ENCODE assay signal across 2 cellular contexts in the genomic region with DNA sequence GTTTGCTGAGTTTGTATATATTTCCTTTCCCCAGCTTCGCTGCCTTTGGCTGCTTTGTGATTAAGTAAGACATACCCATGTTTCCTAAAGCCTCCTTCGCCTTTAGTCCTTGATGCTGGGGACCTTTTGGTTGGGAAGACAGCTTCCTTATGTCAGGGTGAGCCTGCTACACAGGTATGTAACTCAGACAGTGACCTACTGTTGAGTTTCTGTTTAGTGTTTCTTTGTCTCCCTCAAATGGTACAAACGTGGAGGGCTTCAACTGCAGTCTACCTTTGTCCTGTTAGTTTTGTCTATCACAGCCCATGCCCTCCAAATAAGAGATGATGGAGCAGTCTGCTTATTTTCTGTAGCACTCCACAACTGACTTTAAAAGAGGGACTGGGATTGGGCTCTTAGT.
TF ChIP-seq lines count a peak whose summit lies in the region.

No MANE protein-coding gene starts in this region.

TF ChIP-seq in HepG2, 621 proteins besides CTCF, POLR2A, EP300 and RAD21 (continued from another document):
- TF ChIP-seq, protein P1, sequence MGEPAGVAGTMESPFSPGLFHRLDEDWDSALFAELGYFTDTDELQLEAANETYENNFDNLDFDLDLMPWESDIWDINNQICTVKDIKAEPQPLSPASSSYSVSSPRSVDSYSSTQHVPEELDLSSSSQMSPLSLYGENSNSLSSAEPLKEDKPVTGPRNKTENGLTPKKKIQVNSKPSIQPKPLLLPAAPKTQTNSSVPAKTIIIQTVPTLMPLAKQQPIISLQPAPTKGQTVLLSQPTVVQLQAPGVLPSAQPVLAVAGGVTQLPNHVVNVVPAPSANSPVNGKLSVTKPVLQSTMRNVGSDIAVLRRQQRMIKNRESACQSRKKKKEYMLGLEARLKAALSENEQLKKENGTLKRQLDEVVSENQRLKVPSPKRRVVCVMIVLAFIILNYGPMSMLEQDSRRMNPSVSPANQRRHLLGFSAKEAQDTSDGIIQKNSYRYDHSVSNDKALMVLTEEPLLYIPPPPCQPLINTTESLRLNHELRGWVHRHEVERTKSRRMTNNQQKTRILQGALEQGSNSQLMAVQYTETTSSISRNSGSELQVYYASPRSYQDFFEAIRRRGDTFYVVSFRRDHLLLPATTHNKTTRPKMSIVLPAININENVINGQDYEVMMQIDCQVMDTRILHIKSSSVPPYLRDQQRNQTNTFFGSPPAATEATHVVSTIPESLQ (CRISPR knock-in tag; conservative IDR thresholded peaks at IDR 0.05) = no peak
- TF ChIP-seq, protein P2, sequence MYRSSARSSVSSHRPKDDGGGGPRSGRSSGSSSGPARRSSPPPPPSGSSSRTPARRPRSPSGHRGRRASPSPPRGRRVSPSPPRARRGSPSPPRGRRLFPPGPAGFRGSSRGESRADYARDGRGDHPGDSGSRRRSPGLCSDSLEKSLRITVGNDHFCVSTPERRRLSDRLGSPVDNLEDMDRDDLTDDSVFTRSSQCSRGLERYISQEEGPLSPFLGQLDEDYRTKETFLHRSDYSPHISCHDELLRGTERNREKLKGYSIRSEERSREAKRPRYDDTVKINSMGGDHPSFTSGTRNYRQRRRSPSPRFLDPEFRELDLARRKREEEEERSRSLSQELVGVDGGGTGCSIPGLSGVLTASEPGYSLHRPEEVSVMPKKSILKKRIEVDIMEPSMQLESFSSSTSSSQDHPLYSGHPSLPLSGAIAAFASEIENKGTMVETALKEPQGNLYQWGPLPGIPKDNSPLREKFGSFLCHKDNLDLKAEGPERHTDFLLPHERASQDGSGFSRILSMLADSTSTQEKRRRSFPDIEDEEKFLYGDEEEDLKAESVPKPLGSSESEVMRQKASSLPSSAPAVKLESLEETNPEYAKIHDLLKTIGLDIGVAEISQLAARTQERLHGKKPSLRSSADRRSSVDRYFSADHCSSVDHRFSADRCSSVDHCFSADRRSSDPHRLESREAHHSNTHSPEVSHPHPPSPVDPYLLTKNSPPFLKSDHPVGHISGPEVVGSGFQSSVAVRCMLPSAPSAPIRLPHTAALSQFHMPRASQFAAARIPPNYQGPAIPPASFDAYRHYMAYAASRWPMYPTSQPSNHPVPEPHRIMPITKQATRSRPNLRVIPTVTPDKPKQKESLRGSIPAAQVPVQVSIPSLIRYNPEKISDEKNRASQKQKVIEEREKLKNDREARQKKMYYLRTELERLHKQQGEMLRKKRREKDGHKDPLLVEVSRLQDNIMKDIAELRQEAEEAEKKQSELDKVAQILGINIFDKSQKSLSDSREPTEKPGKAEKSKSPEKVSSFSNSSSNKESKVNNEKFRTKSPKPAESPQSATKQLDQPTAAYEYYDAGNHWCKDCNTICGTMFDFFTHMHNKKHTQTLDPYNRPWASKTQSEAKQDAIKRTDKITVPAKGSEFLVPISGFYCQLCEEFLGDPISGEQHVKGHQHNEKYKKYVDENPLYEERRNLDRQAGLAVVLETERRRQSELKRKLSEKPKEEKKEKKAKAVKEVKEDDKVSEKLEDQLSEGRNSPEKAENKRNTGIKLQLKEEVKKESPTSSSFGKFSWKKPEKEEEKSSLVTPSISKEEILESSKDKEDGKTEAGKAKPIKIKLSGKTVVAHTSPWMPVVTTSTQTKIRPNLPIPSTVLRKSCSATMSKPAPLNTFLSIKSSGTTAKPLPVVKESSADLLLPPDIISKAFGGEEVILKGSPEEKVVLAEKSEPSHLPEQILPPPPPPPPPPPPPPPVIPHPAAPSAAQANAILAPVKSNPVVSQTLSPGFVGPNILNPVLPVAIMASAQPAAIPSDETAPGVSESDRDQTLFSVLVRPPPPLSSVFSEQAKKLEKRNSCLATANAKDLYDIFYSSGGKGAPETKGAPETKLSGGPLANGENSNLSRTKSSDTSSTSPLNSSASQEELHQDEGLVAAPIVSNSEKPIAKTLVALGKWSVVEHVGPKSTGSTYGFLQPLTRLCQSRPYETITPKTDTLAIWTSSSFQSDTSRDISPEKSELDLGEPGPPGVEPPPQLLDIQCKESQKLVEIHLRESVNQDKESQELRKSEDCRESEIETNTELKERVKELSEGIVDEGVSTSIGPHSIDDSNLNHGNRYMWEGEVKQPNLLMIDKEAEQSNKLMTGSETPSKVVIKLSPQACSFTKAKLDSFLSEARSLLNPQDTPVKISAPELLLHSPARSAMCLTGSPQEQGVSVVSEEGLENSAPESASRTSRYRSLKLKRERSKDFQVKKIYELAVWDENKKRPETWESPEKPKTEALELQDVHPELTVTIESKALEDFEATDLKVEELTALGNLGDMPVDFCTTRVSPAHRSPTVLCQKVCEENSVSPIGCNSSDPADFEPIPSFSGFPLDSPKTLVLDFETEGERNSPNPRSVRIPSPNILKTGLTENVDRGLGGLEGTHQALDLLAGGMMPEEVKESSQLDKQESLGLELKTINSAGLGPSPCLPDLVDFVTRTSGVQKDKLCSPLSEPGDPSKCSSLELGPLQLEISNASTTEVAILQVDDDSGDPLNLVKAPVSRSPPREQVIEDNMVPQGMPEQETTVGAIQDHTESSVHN (CRISPR knock-in tag; IDR thresholded peaks at IDR 0.05) = no peak
- TF ChIP-seq STAG1 (CRISPR knock-in tag; IDR thresholded peaks at IDR 0.05) = peak; percentile 25; the same call in 1 of the 2 replicates
- TF ChIP-seq GLI4 (CRISPR knock-in tag; IDR thresholded peaks at IDR 0.05; ENCODE audit: borderline replicate concordance) = no peak
- TF ChIP-seq ZBTB20 (CRISPR knock-in tag; IDR thresholded peaks at IDR 0.05; ENCODE audit: borderline replicate concordance, low read depth) = no peak

TF ChIP-seq in WTC11, 78 proteins besides CTCF, POLR2A, EP300 and RAD21:
- TF ChIP-seq, protein P3, sequence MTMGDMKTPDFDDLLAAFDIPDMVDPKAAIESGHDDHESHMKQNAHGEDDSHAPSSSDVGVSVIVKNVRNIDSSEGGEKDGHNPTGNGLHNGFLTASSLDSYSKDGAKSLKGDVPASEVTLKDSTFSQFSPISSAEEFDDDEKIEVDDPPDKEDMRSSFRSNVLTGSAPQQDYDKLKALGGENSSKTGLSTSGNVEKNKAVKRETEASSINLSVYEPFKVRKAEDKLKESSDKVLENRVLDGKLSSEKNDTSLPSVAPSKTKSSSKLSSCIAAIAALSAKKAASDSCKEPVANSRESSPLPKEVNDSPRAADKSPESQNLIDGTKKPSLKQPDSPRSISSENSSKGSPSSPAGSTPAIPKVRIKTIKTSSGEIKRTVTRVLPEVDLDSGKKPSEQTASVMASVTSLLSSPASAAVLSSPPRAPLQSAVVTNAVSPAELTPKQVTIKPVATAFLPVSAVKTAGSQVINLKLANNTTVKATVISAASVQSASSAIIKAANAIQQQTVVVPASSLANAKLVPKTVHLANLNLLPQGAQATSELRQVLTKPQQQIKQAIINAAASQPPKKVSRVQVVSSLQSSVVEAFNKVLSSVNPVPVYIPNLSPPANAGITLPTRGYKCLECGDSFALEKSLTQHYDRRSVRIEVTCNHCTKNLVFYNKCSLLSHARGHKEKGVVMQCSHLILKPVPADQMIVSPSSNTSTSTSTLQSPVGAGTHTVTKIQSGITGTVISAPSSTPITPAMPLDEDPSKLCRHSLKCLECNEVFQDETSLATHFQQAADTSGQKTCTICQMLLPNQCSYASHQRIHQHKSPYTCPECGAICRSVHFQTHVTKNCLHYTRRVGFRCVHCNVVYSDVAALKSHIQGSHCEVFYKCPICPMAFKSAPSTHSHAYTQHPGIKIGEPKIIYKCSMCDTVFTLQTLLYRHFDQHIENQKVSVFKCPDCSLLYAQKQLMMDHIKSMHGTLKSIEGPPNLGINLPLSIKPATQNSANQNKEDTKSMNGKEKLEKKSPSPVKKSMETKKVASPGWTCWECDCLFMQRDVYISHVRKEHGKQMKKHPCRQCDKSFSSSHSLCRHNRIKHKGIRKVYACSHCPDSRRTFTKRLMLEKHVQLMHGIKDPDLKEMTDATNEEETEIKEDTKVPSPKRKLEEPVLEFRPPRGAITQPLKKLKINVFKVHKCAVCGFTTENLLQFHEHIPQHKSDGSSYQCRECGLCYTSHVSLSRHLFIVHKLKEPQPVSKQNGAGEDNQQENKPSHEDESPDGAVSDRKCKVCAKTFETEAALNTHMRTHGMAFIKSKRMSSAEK (CRISPR knock-in tag; IDR thresholded peaks at IDR 0.05; ENCODE audit: borderline replicate concordance) = no peak
- TF ChIP-seq NFE2L1 (CRISPR knock-in tag; IDR thresholded peaks at IDR 0.05) (no peak), CBFB (CRISPR knock-in tag; IDR thresholded peaks at IDR 0.05; ENCODE audit: low read depth) (no peak), JUN (CRISPR knock-in tag; IDR thresholded peaks at IDR 0.05) (no peak), HMGA2 (CRISPR knock-in tag; IDR thresholded peaks at IDR 0.05) (no peak), EMX1 (CRISPR knock-in tag; IDR thresholded peaks at IDR 0.05) (no peak), PREB (CRISPR knock-in tag; IDR thresholded peaks at IDR 0.05; ENCODE audit: borderline replicate concordance) (no peak), TP53 (CRISPR knock-in tag; IDR thresholded peaks at IDR 0.05) (no peak), ZNF671 (CRISPR knock-in tag; IDR thresholded peaks at IDR 0.05) (no peak), NR2C2 (CRISPR knock-in tag; IDR thresholded peaks at IDR 0.05) (no peak), E2F4 (CRISPR knock-in tag; IDR thresholded peaks at IDR 0.05; ENCODE audit: borderline replicate concordance, low read depth) (no peak), ELF4 (CRISPR knock-in tag; IDR thresholded peaks at IDR 0.05; ENCODE audit: low read depth) (no peak), SP1 (CRISPR knock-in tag; conservative IDR thresholded peaks at IDR 0.05) (no peak), ZNF232 (CRISPR knock-in tag; IDR thresholded peaks at IDR 0.05) (no peak), ZMAT4 (CRISPR knock-in tag; IDR thresholded peaks at IDR 0.05) (no peak), GRHL2 (CRISPR knock-in tag; IDR thresholded peaks at IDR 0.05; ENCODE audit: insufficient replicate concordance, severe bottlenecking) (no peak), ATF2 (CRISPR knock-in tag; IDR thresholded peaks at IDR 0.05; ENCODE audit: borderline replicate concordance, low read depth) (no peak)
- TF ChIP-seq, protein P4, sequence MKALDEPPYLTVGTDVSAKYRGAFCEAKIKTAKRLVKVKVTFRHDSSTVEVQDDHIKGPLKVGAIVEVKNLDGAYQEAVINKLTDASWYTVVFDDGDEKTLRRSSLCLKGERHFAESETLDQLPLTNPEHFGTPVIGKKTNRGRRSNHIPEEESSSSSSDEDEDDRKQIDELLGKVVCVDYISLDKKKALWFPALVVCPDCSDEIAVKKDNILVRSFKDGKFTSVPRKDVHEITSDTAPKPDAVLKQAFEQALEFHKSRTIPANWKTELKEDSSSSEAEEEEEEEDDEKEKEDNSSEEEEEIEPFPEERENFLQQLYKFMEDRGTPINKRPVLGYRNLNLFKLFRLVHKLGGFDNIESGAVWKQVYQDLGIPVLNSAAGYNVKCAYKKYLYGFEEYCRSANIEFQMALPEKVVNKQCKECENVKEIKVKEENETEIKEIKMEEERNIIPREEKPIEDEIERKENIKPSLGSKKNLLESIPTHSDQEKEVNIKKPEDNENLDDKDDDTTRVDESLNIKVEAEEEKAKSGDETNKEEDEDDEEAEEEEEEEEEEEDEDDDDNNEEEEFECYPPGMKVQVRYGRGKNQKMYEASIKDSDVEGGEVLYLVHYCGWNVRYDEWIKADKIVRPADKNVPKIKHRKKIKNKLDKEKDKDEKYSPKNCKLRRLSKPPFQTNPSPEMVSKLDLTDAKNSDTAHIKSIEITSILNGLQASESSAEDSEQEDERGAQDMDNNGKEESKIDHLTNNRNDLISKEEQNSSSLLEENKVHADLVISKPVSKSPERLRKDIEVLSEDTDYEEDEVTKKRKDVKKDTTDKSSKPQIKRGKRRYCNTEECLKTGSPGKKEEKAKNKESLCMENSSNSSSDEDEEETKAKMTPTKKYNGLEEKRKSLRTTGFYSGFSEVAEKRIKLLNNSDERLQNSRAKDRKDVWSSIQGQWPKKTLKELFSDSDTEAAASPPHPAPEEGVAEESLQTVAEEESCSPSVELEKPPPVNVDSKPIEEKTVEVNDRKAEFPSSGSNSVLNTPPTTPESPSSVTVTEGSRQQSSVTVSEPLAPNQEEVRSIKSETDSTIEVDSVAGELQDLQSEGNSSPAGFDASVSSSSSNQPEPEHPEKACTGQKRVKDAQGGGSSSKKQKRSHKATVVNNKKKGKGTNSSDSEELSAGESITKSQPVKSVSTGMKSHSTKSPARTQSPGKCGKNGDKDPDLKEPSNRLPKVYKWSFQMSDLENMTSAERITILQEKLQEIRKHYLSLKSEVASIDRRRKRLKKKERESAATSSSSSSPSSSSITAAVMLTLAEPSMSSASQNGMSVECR (CRISPR knock-in tag; IDR thresholded peaks at IDR 0.05; ENCODE audit: borderline replicate concordance) = no peak
